Comparison of ENCODE assay signal across 9 cellular contexts in the genomic region with DNA sequence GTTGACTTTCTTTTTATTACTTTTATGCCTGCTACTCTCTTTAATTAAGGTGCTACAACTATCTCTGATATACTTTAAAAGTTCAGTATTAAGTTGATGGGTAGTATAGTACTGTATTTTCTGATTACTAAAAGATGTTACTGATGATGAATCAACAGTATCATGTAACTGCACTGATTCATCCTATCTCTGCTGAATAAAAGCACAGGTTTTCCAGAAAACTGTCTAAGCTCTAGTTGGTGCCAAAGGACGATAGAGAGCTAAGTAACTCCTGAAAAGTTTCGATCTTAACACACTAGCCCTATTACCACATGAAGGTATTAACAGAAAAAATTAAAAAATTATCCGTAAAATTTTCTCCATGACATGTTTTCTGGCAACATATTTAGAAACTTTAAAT. TPM values are rescaled to one million over a fixed set of nuclear protein-coding genes. Genes with fewer than 3 reads are reported as not detected.
DNase-seq lines count a peak whose midpoint lies in the region; ATAC-seq, FAIRE-seq and TF ChIP-seq lines count a peak whose summit lies in the region.
"Had no signal": no experiment of that assay in that cellular context is flagged by ENCODE, and none has a peak within 500 bp of the region (broad histone marks: within the 10 kb centered on the region; RNA-seq: fewer than 3 reads in every experiment).

No MANE protein-coding gene starts in this region.

- no peak for TF ChIP-seq CTCF in coronary artery (IDR thresholded peaks at IDR 0.05)
- no peak for TF ChIP-seq CTCF in neutrophil (IDR thresholded peaks at IDR 0.05)

- H3K4me1 ChIP-seq in neutrophil (ENCODE audit: control insufficient read depth in 1 of 2, insufficient read depth in 1 of 2, low read depth in 1 of 2, low read length in 1 of 2) = peaks cover 70 to 78% of the 10 kb centered on the region in 2 experiments
- peaks cover 3 to 8% of the 10 kb centered on the region in 2 donors for H3K4me1 ChIP-seq in small intestine (ENCODE audit: control insufficient read depth in 2 of 2, insufficient read depth in 1 of 2, low read depth in 1 of 2, low read length in 1 of 2)

- H3K4me3 ChIP-seq in coronary artery = peak overlapping the region; percentile 81
- peak overlapping the region in 1 of 2 experiments; percentile 89 for H3K4me3 ChIP-seq in neutrophil (ENCODE audit: low read depth in 1 of 2, low read length in 1 of 2)
- no peak overlapping the region for H3K4me3 ChIP-seq in small intestine (ENCODE audit: low read depth in 1 of 2, low read length in 2 of 2)

- no peak for FAIRE-seq in small intestine (lab: Jason Lieb, UNC)

- DNase-seq in GM03348 (ENCODE audit: low spot score) (peak; percentile 17), M059J (ENCODE audit: low read depth) (peak; percentile 47), coronary artery (ENCODE audit: low spot score) (no peak), NCI-H1694 treated with DMSO at 0.1 percent for 48 hours (lab: John Stamatoyannopoulos, UW) (no peak), small intestine (no peak)
- DNase-seq: head of caudate nucleus, NCI-H1092 treated with DMSO at 0.1 percent for 48 hours had no signal

- H3K27ac ChIP-seq in coronary artery (no peak overlapping the region), neutrophil (peak overlapping the region; percentile 99), small intestine (ENCODE audit: low read depth in 1 of 2, low read length in 1 of 2) (no peak overlapping the region)

- H3K9me3 ChIP-seq in neutrophil (no peaks in the 10 kb centered on the region), small intestine (ENCODE audit: control insufficient read depth, low read depth) (no peaks in the 10 kb centered on the region)

- no peak for ATAC-seq in HG02973 (IDR thresholded peaks at IDR 0.05; ENCODE audit: unreplicated experiment)

- 16 to 38% (median 22%) methylated on average over 3 of the region's 3 CpGs for WGBS in small intestine, 3 donors

- H3K36me3 ChIP-seq in neutrophil = no peaks in the 10 kb centered on the region
- no peaks in the 10 kb centered on the region for H3K36me3 ChIP-seq in small intestine (ENCODE audit: control insufficient read depth in 2 of 2, insufficient read depth in 2 of 2, low read length in 2 of 2)

- H3K27me3 ChIP-seq in neutrophil (no peaks in the 10 kb centered on the region), small intestine (ENCODE audit: control insufficient read depth in 2 of 2, insufficient read depth in 2 of 2, low read length in 2 of 2) (no peaks in the 10 kb centered on the region)

RNA-seq across cellular contexts. Expression of gene SCAF11, which starts 2.1 kb away (rescaled TPM):
- total RNA-seq in M059J (2014; rRNA removed; shearing (Covaris generic)) = 65.2 and 69.8 TPM in 2 replicates
- 10 to 100 TPM; 19.7 to 26.5 (median 20.5) TPM for polyA plus RNA-seq in small intestine

Comparison
In these comparisons a context has a peak if more than half of its experiments do, and no peak if none do; other contexts are left out.
1. DNase-seq: peak in GM03348 (single experiment) and M059J (single experiment); none in coronary artery (single experiment), NCI-H1694 treated with DMSO at 0.1 percent for 48 hours (single experiment) and small intestine (single experiment).